8 cellular contexts compared by ENCODE assay signal in genomic region chr7:104984591-104985258, GRCh38. TPM values are rescaled to one million over a fixed set of nuclear protein-coding genes. Genes with fewer than 3 reads are reported as not detected.
DNase-seq lines count a peak whose midpoint lies in the region; ATAC-seq and TF ChIP-seq lines count a peak whose summit lies in the region.

No MANE protein-coding gene starts in this region.

- no peaks in the 10 kb centered on the region for H3K27me3 Mint-ChIP-seq in CD4-positive, alpha-beta memory T cell

- H3K4me1 ChIP-seq in CD4-positive, alpha-beta memory T cell (ENCODE audit: insufficient read depth, low read length), result peaks cover 37% of the 10 kb centered on the region
- H3K4me1 ChIP-seq in duodenal mucosa (ENCODE audit: control insufficient read depth in 1 of 2, insufficient read depth in 2 of 2, low read length in 2 of 2) (peaks cover 41 to 54% of the 10 kb centered on the region in 2 donors), osteoblast (ENCODE audit: insufficient read depth, low read length) (peaks cover 62% of the 10 kb centered on the region)

- intact Hi-C loops in CD4-positive, alpha-beta memory T cell (cut with micrococcal nuclease), result loop anchor here (1.0 to 5.0 kb wide), 7 partner anchors 9 to 603 kb away; no protein-coding TSS in a partner anchor

- H3K36me3 Mint-ChIP-seq in CD4-positive, alpha-beta memory T cell, result peaks cover 0 to 23% of the 10 kb centered on the region in 2 donors

- H3K9me3 ChIP-seq in CD4-positive, alpha-beta memory T cell (ENCODE audit: control insufficient read depth in 1 of 2, low read length in 2 of 2), result no peaks in the 10 kb centered on the region
- no peaks in the 10 kb centered on the region for H3K9me3 ChIP-seq in duodenal mucosa (ENCODE audit: control insufficient read depth in 1 of 2, low read length in 2 of 2)
- no peaks in the 10 kb centered on the region for H3K9me3 ChIP-seq in osteoblast (ENCODE audit: low read depth, low read length)

- peak overlapping the region; percentile 47 to 92 for H3K4me3 ChIP-seq in CD4-positive, alpha-beta memory T cell (ENCODE audit: low read length in 2 of 2)
- peak overlapping the region; percentile 84 to 90 for H3K4me3 ChIP-seq in duodenal mucosa (ENCODE audit: low read depth in 1 of 2, low read length in 2 of 2)
- H3K4me3 ChIP-seq in osteoblast (ENCODE audit: insufficient read depth, low read length), result peak overlapping the region; percentile 74

- peak overlapping the region; percentile 98 for H3K27ac ChIP-seq in CD4-positive, alpha-beta memory T cell (ENCODE audit: low read depth, low read length)
- H3K27ac ChIP-seq in duodenal mucosa (ENCODE audit: low read depth, low read length), result peak overlapping the region; percentile 98
- peak overlapping the region; percentile 100 for H3K27ac ChIP-seq in osteoblast (ENCODE audit: low read depth, low read length)

- peak overlapping the region; percentile 79 to 98 for H3K9ac ChIP-seq in duodenal mucosa (ENCODE audit: low read depth in 1 of 2, low read length in 2 of 2)

- peaks cover 21% of the 10 kb centered on the region for H4K20me1 ChIP-seq in osteoblast (ENCODE audit: insufficient read depth, low read length)

- H3K36me3 ChIP-seq in CD4-positive, alpha-beta memory T cell (ENCODE audit: insufficient read depth, low read length), result peaks cover 5% of the 10 kb centered on the region
- H3K36me3 ChIP-seq in duodenal mucosa (ENCODE audit: control insufficient read depth in 1 of 2, insufficient read depth in 2 of 2, low read length in 2 of 2) (peaks cover 0 to 3% of the 10 kb centered on the region in 2 donors), osteoblast (ENCODE audit: insufficient read depth, low read length) (peaks cover 4% of the 10 kb centered on the region)

- ATAC-seq in HG03025 (IDR thresholded peaks at IDR 0.05; ENCODE audit: low FRiP score, unreplicated experiment), result no peak
- ATAC-seq in HG02970 (IDR thresholded peaks at IDR 0.05; ENCODE audit: low FRiP score, unreplicated experiment), result no peak

- H3K79me2 ChIP-seq in osteoblast (ENCODE audit: insufficient read depth, low read length), result peaks cover 41% of the 10 kb centered on the region

- H3K9me3 Mint-ChIP-seq in CD4-positive, alpha-beta memory T cell, result no peaks in the 10 kb centered on the region

- no peak for TF ChIP-seq CTCF in osteoblast (IDR thresholded peaks at IDR 0.05; ENCODE audit: extremely low read depth, low read depth, low read length)

- CTCF ChIA-PET in CD4-positive, alpha-beta memory T cell (lab: Charles Lee; ENCODE audit: partially characterized antibody), result interaction anchor here (1.1 to 8.9 kb wide), 11 partner anchors 10 to 350 kb away, joined by 3 to 160 read pairs (median 4); partner anchors contain the start of gene KMT2E

- H3K27me3 ChIP-seq in CD4-positive, alpha-beta memory T cell (ENCODE audit: insufficient read depth, low read length), result no peaks in the 10 kb centered on the region
- H3K27me3 ChIP-seq in duodenal mucosa (ENCODE audit: control insufficient read depth in 1 of 2, insufficient read depth in 2 of 2, low read length in 2 of 2) (no peaks in the 10 kb centered on the region), osteoblast (ENCODE audit: insufficient read depth, low read length) (no peaks in the 10 kb centered on the region)

- peak overlapping the region; percentile 97 to 100 (median 100) for H3K4me3 Mint-ChIP-seq in CD4-positive, alpha-beta memory T cell

- H2AFZ ChIP-seq in osteoblast (ENCODE audit: low read length), result peak overlapping the region; percentile 75

- POLR2A ChIA-PET in CD4-positive, alpha-beta memory T cell (lab: Charles Lee; ENCODE audit: partially characterized antibody), result interaction anchor here (1.0 to 16.1 kb wide), 9 partner anchors 17 to 547 kb away, joined by 3 to 760 read pairs (median 9); partner anchors contain the start of genes KMT2E and RINT1

- DNase-seq in CD4-positive, alpha-beta memory T cell, result no peak
- DNase-seq in NAMALWA (ENCODE audit: low spot score) (peak; percentile 55), osteoblast (ENCODE audit: insufficient read length, low spot score, missing footprints) (no peak), HuH-7.5 (ENCODE audit: low spot score) (no peak)
- no peak for DNase-seq in activated CD4-positive, CD25-positive, alpha-beta regulatory T cell (lab: John Stamatoyannopoulos, UW)

- peak overlapping the region in 6 of 7 donors; percentile 99 to 100 (median 100) for H3K27ac Mint-ChIP-seq in CD4-positive, alpha-beta memory T cell

- peak overlapping the region; percentile 83 for H3K4me2 ChIP-seq in osteoblast (ENCODE audit: insufficient read depth, low read length)

- peaks cover 33 to 63% (median 42%) of the 10 kb centered on the region in 4 donors for H3K4me1 Mint-ChIP-seq in CD4-positive, alpha-beta memory T cell

RNA-seq across cellular contexts. Expression of gene KMT2E, which starts 29.3 kb away (rescaled TPM):
- total RNA-seq in CD4-positive, alpha-beta memory T cell, result 100 to 1,000 TPM; 213 to 224 TPM
- 100 to 1,000 TPM; 109 to 244 TPM for polyA plus RNA-seq in CD4-positive, alpha-beta memory T cell
- total RNA-seq in osteoblast, result 108 and 124 TPM in 2 replicates
